17 cellular contexts compared by ENCODE assay signal in genomic region chr11:8086571-8086970, GRCh38.
"Had no signal": no experiment of that assay in that cellular context is flagged by ENCODE, and none has a peak within 500 bp of the region (broad histone marks: within the 10 kb centered on the region; RNA-seq: fewer than 3 reads in every experiment).

No MANE protein-coding gene starts in this region.

- H3K9me3 ChIP-seq: mucosa of descending colon, pancreas, thyroid gland had no signal

- DNase-seq: activated CD4-positive, alpha-beta T cell treated with anti-CD3 and anti-CD28 coated beads, Interleukin-2, amount 50 U/mL, for 1 hour; activated CD4-positive, CD25-positive, alpha-beta regulatory T cell treated with anti-CD3 and anti-CD28 coated beads, Interleukin-2, amount 50 U/mL, for 72 hours; activated CD8-positive, alpha-beta memory T cell treated with anti-CD3 and anti-CD28 coated beads, Interleukin-2, amount 50 U/mL, for 4 hours; activated T-cell treated with anti-CD3 and anti-CD28 coated beads, Interleukin-2, amount 50 U/mL, for 4 hours; cerebellar nuclear complex; effector memory CD8-positive, alpha-beta T cell; foreskin melanocyte; kidney; mesenchymal stem cell; mucosa of descending colon; naive thymus-derived CD4-positive, alpha-beta T cell; stimulated activated CD8-positive, alpha-beta memory T cell treated with anti-CD3 and anti-CD28 coated beads, Interleukin-4, amount 100 ng/mL, for 48 hours; stimulated activated naive CD4-positive, alpha-beta T cell; T-helper 2 cell had no signal

- H3K27ac ChIP-seq: pancreas, thyroid gland, VCaP had no signal

- H3K36me3 ChIP-seq: pancreas, thyroid gland had no signal

- H3K27me3 ChIP-seq: pancreas, thyroid gland had no signal

- H3K4me1 ChIP-seq: pancreas had no signal

- H3K4me3 ChIP-seq: mucosa of descending colon, pancreas, thyroid gland had no signal

- ATAC-seq: activated T-cell treated with anti-CD3 and anti-CD28 coated beads, Interleukin-2, amount 50 U/mL, for 4 hours; effector memory CD8-positive, alpha-beta T cell had no signal
